Comparison of ENCODE assay signal across 36 cellular contexts in genomic region chr11:1089738-1090599, GRCh38. TPM values are rescaled to one million over a fixed set of nuclear protein-coding genes. Genes with fewer than 3 reads are reported as not detected.
"Had no signal": no experiment of that assay in that cellular context is flagged by ENCODE, and none has a peak within 500 bp of the region (broad histone marks: within the 10 kb centered on the region; RNA-seq: fewer than 3 reads in every experiment).

No MANE protein-coding gene starts in this region.

- DNase-seq: activated CD4-positive, alpha-beta memory T cell treated with anti-CD3 and anti-CD28 coated beads for 36 hours; activated CD4-positive, alpha-beta T cell treated with anti-CD3 and anti-CD28 coated beads for 48 hours; activated CD8-positive, alpha-beta memory T cell treated with anti-CD3 and anti-CD28 coated beads, Interleukin-2, amount 50 U/mL, for 4 hours; activated effector memory CD4-positive, alpha-beta T cell treated with anti-CD3 and anti-CD28 coated beads, Interleukin-2, amount 50 U/mL, for 16 hours; activated naive CD4-positive, alpha-beta T cell treated with anti-CD3 and anti-CD28 coated beads for 36 hours; activated naive CD8-positive, alpha-beta T cell treated with anti-CD3 and anti-CD28 coated beads, Interleukin-2, amount 10 ng/mL, durations not matched to agents 7 days and 5 days; activated T-cell treated with anti-CD3 and anti-CD28 coated beads, Interleukin-2, amount 50 U/mL, for 1 hour; central memory CD4-positive, alpha-beta T cell; endodermal cell; foreskin fibroblast; kidney glomerular epithelial cell; stimulated activated CD4-positive, alpha-beta T cell treated with anti-CD3 and anti-CD28 coated beads, Interleukin-15, amount 100 ng/mL, for 24 hours; stimulated activated CD4-positive, alpha-beta T cell treated with anti-CD3 and anti-CD28 coated beads, Interleukin-2, amount 100 ng/mL, for 24 hours; stimulated activated naive B cell treated with anti-CD40 and anti-IgM and Interleukin-4, amounts not matched to agents 10 μg/mL and 1 μg/mL and 100 μg/mL, for 72 hours; stomach; T1000; thyroid gland; WERI-Rb-1 had no signal

- H3K27ac ChIP-seq: heart right ventricle, neutrophil, stomach, thyroid gland, WERI-Rb-1 had no signal

- H3K36me3 ChIP-seq: heart right ventricle, neutrophil, stomach, thyroid gland, WERI-Rb-1 had no signal

- ATAC-seq: activated CD4-positive, CD25-positive, alpha-beta regulatory T cell treated with anti-CD3 and anti-CD28 coated beads, Interleukin-2, amount 50 U/mL, for 24 hours; esophagus mucosa; heart right ventricle; SK-N-SH treated with all-trans-retinoic acid at 6 μM for 48 hours; stimulated activated naive B cell treated with anti-CD40 and anti-IgM and Interleukin-4, amounts not matched to agents 10 μg/mL and 1 μg/mL and 100 μg/mL, for 72 hours; T-helper 17 cell had no signal

- H3K27me3 ChIP-seq: neutrophil, thyroid gland had no signal

- H3K4me3 Mint-ChIP-seq: activated CD4-positive, alpha-beta memory T cell treated with anti-CD3 and anti-CD28 coated beads for 36 hours; activated naive CD4-positive, alpha-beta T cell treated with anti-CD3 and anti-CD28 coated beads for 36 hours; activated naive CD8-positive, alpha-beta T cell treated with anti-CD3 and anti-CD28 coated beads, Interleukin-2, amount 10 ng/mL, durations not matched to agents 7 days and 5 days; activated T-helper 1 cell treated with anti-CD3 and anti-CD28 coated beads, Interleukin-12 subunit alpha, Interleukin-12 subunit beta, Interleukin-2, Interleukin-4 antibody, amounts not matched to agents 30 ng/mL and 10 ng/mL and 1 ng/mL, durations not matched to agents 14 hours and 24 hours and 36 hours; dendritic cell treated with granulocyte-macrophage colony-stimulating factor and Interleukin-4, amounts not matched to agents 40 ng/mL and 50 ng/mL, for 4 days; endodermal cell; memory B cell; nephron; stimulated activated naive B cell treated with anti-CD40 and anti-IgM and Interleukin-4, amounts not matched to agents 10 μg/mL and 1 μg/mL and 100 μg/mL, for 72 hours; T-helper 17 cell had no signal

- H3K4me1 Mint-ChIP-seq: activated naive CD8-positive, alpha-beta T cell treated with anti-CD3 and anti-CD28 coated beads, Interleukin-2, amount 10 ng/mL, durations not matched to agents 7 days and 5 days; endodermal cell; nephron; stimulated activated naive B cell treated with anti-CD40 and anti-IgM and Interleukin-4, amounts not matched to agents 10 μg/mL and 1 μg/mL and 100 μg/mL, for 72 hours had no signal

- H3K27ac Mint-ChIP-seq: activated CD4-positive, alpha-beta memory T cell treated with anti-CD3 and anti-CD28 coated beads for 36 hours; activated naive CD4-positive, alpha-beta T cell treated with anti-CD3 and anti-CD28 coated beads for 36 hours; activated naive CD8-positive, alpha-beta T cell treated with anti-CD3 and anti-CD28 coated beads, Interleukin-2, amount 10 ng/mL, durations not matched to agents 7 days and 5 days; activated T-helper 1 cell treated with anti-CD3 and anti-CD28 coated beads, Interleukin-12 subunit alpha, Interleukin-12 subunit beta, Interleukin-2, Interleukin-4 antibody, amounts not matched to agents 30 ng/mL and 10 ng/mL and 1 ng/mL, durations not matched to agents 14 hours and 24 hours and 36 hours; dendritic cell treated with granulocyte-macrophage colony-stimulating factor and Interleukin-4, amounts not matched to agents 40 ng/mL and 50 ng/mL, for 4 days; endodermal cell; memory B cell; nephron; progenitor cell of endocrine pancreas; stimulated activated naive B cell treated with anti-CD40 and anti-IgM and Interleukin-4, amounts not matched to agents 10 μg/mL and 1 μg/mL and 100 μg/mL, for 72 hours; T-helper 17 cell had no signal

- H3K9me3 ChIP-seq: heart right ventricle, neutrophil, stomach, thyroid gland had no signal

- H3K4me1 ChIP-seq: heart right ventricle, stomach, thyroid gland had no signal

- H3K9me3 Mint-ChIP-seq: activated naive CD4-positive, alpha-beta T cell treated with anti-CD3 and anti-CD28 coated beads for 36 hours had no signal

- H3K4me3 ChIP-seq: heart right ventricle, smooth muscle cell, stomach, thyroid gland had no signal

- H3K36me3 Mint-ChIP-seq: activated CD4-positive, alpha-beta memory T cell treated with anti-CD3 and anti-CD28 coated beads for 36 hours; activated naive CD8-positive, alpha-beta T cell treated with anti-CD3 and anti-CD28 coated beads, Interleukin-2, amount 10 ng/mL, durations not matched to agents 7 days and 5 days; memory B cell; stimulated activated naive B cell treated with anti-CD40 and anti-IgM and Interleukin-4, amounts not matched to agents 10 μg/mL and 1 μg/mL and 100 μg/mL, for 72 hours had no signal

- H3K27me3 Mint-ChIP-seq: activated CD4-positive, alpha-beta memory T cell treated with anti-CD3 and anti-CD28 coated beads for 36 hours; activated naive CD8-positive, alpha-beta T cell treated with anti-CD3 and anti-CD28 coated beads, Interleukin-2, amount 10 ng/mL, durations not matched to agents 7 days and 5 days; memory B cell; stimulated activated naive B cell treated with anti-CD40 and anti-IgM and Interleukin-4, amounts not matched to agents 10 μg/mL and 1 μg/mL and 100 μg/mL, for 72 hours; T-helper 17 cell had no signal

RNA-seq across cellular contexts. Expression of gene MUC2, which starts 15.3 kb away (rescaled TPM):
- total RNA-seq: activated CD4-positive, alpha-beta memory T cell treated with anti-CD3 and anti-CD28 coated beads for 36 hours; activated CD8-positive, alpha-beta memory T cell treated with anti-CD3 and anti-CD28 coated beads for 36 hours; activated naive CD4-positive, alpha-beta T cell treated with anti-CD3 and anti-CD28 coated beads for 36 hours; activated naive CD8-positive, alpha-beta T cell treated with anti-CD3 and anti-CD28 coated beads, Interleukin-2, amount 10 ng/mL, durations not matched to agents 7 days and 5 days; activated T-helper 1 cell treated with anti-CD3 and anti-CD28 coated beads, Interleukin-12 subunit alpha, Interleukin-12 subunit beta, Interleukin-2, Interleukin-4 antibody, amounts not matched to agents 30 ng/mL and 10 ng/mL and 1 ng/mL, durations not matched to agents 14 hours and 24 hours and 36 hours; astrocyte; endodermal cell; liver; osteocyte; progenitor cell of endocrine pancreas; renal cortical epithelial cell; smooth muscle cell; T-helper 17 cell; thyroid gland had no signal

RNA-seq across cellular contexts. Expression of gene MUC6, which starts 53.5 kb away (rescaled TPM):
- total RNA-seq: activated CD4-positive, alpha-beta memory T cell treated with anti-CD3 and anti-CD28 coated beads for 36 hours; activated CD8-positive, alpha-beta memory T cell treated with anti-CD3 and anti-CD28 coated beads for 36 hours; activated naive CD4-positive, alpha-beta T cell treated with anti-CD3 and anti-CD28 coated beads for 36 hours; activated naive CD8-positive, alpha-beta T cell treated with anti-CD3 and anti-CD28 coated beads, Interleukin-2, amount 10 ng/mL, durations not matched to agents 7 days and 5 days; activated T-helper 1 cell treated with anti-CD3 and anti-CD28 coated beads, Interleukin-12 subunit alpha, Interleukin-12 subunit beta, Interleukin-2, Interleukin-4 antibody, amounts not matched to agents 30 ng/mL and 10 ng/mL and 1 ng/mL, durations not matched to agents 14 hours and 24 hours and 36 hours; astrocyte; esophagus mucosa; heart right ventricle; osteocyte; renal cortical epithelial cell; smooth muscle cell; T-helper 17 cell; thyroid gland; ureter had no signal
